ENCODE assay signal across 15 cellular contexts in genomic region chr6:108363756-108364356, GRCh38.
DNase-seq lines count a peak whose midpoint lies in the region; TF ChIP-seq lines count a peak whose summit lies in the region.
"Had no signal": no experiment of that assay in that cellular context is flagged by ENCODE, and none has a peak within 500 bp of the region (broad histone marks: within the 10 kb centered on the region; RNA-seq: fewer than 3 reads in every experiment).

No MANE protein-coding gene starts in this region.

- H3K27me3 ChIP-seq in dorsolateral prefrontal cortex: no peaks in the 10 kb centered on the region
- H3K27me3 ChIP-seq: BLaER1 treated with 17β-estradiol and CSF1 and Interleukin-3, amounts not matched to agents 10 nM and 100 nM; SJSA1 had no signal

- TF ChIP-seq CTCF in HEK293 (tag by site-specific recombination; IDR thresholded peaks at IDR 0.05): no peak
- TF ChIP-seq CTCF in dorsolateral prefrontal cortex (IDR thresholded peaks at IDR 0.05 in 54 of 56, conservative IDR thresholded peaks at IDR 0.05 in 2 of 56; ENCODE audit: low read depth in 1 of 56, partially characterized antibody in 56 of 56): no peak

- CTCF ChIA-PET in HEK293 (lab: Yijun Ruan, JAX): interaction anchor here (0.6 to 1.9 kb wide), 3 partner anchors 128 to 184 kb away, joined by 3 to 6 read pairs (median 5); no protein-coding TSS in a partner anchor

- peak; percentile 8 for DNase-seq in RKO (ENCODE audit: low spot score)
- no peak for DNase-seq in dorsolateral prefrontal cortex
- DNase-seq in renal cortical epithelial cell (ENCODE audit: low read depth): peak; percentile 44
- no peak for DNase-seq in stimulated activated CD4-positive, alpha-beta T cell treated with anti-CD3 and anti-CD28 coated beads, Interleukin-4, amount 100 ng/mL, for 4 hours
- DNase-seq in SHP77 treated with DMSO at 0.1 percent for 48 hours (lab: John Stamatoyannopoulos, UW): no peak
- DNase-seq in NCI-H446 (lab: John Stamatoyannopoulos, UW): no peak
- DNase-seq: activated CD8-positive, alpha-beta memory T cell treated with anti-CD3 and anti-CD28 coated beads for 24 hours; activated gamma-delta T cell; effector memory CD4-positive, alpha-beta T cell; mesendoderm; NCI-H2081 treated with DMSO at 0.1 percent for 48 hours had no signal

- intact Hi-C loops in dorsolateral prefrontal cortex (cut with DNase I): no loop called here

- H3K27ac ChIP-seq in HEK293 (ENCODE audit: extremely low read depth, low read depth, low read length): no peak overlapping the region
- H3K27ac ChIP-seq in dorsolateral prefrontal cortex: no peak overlapping the region
- H3K27ac ChIP-seq: BLaER1 treated with 17β-estradiol and CSF1 and Interleukin-3, amounts not matched to agents 10 nM and 100 nM; SJSA1; thoracic aorta had no signal

- H3K4me3 ChIP-seq in HEK293 (ENCODE audit: low read depth, low read length) (no peak overlapping the region), dorsolateral prefrontal cortex (peak overlapping the region in 53 of 59 donors; percentile 1 to 55 (median 31))
- H3K4me3 ChIP-seq: BLaER1 treated with 17β-estradiol and CSF1 and Interleukin-3, amounts not matched to agents 10 nM and 100 nM; SJSA1; thoracic aorta had no signal

- H3K36me3 ChIP-seq in HEK293 (ENCODE audit: control insufficient read depth in 2 of 2, insufficient read depth in 1 of 2, low read length in 2 of 2): peaks cover 0 to 3% of the 10 kb centered on the region in 2 experiments; a peak in 1 of 3 replicates
- H3K36me3 ChIP-seq: SJSA1, thoracic aorta had no signal

- POLR2A ChIA-PET in HEK293 (lab: Yijun Ruan, JAX): no interaction called here

- no peaks in the 10 kb centered on the region for H3K4me1 ChIP-seq in HEK293 (ENCODE audit: control insufficient read depth, insufficient read depth, low read length)
- H3K4me1 ChIP-seq: SJSA1 had no signal

- H3K9me3 ChIP-seq in HEK293 (ENCODE audit: control insufficient read depth, insufficient read depth, low read depth, low read length): no peaks in the 10 kb centered on the region
- H3K9me3 ChIP-seq: BLaER1 treated with 17β-estradiol and CSF1 and Interleukin-3, amounts not matched to agents 10 nM and 100 nM; SJSA1; thoracic aorta had no signal

TF ChIP-seq in HEK293, 187 proteins besides CTCF, POLR2A, EP300 and RAD21:
- TF ChIP-seq ZSCAN18 (tag by site-specific recombination; IDR thresholded peaks at IDR 0.05) (no peak), ZNF133 (tag by site-specific recombination; IDR thresholded peaks at IDR 0.05) (peak; percentile 78)

Comparison
In these comparisons a context has a peak if more than half of its experiments do, and no peak if none do; other contexts are left out.
1. DNase-seq: peak in RKO (single experiment) and renal cortical epithelial cell (single experiment); none in dorsolateral prefrontal cortex (0 of 10), stimulated activated CD4-positive, alpha-beta T cell treated with anti-CD3 and anti-CD28 coated beads, Interleukin-4, amount 100 ng/mL, for 4 hours (0 of 2), SHP77 treated with DMSO at 0.1 percent for 48 hours (single experiment) and NCI-H446 (0 of 2).